In the genomic region with DNA sequence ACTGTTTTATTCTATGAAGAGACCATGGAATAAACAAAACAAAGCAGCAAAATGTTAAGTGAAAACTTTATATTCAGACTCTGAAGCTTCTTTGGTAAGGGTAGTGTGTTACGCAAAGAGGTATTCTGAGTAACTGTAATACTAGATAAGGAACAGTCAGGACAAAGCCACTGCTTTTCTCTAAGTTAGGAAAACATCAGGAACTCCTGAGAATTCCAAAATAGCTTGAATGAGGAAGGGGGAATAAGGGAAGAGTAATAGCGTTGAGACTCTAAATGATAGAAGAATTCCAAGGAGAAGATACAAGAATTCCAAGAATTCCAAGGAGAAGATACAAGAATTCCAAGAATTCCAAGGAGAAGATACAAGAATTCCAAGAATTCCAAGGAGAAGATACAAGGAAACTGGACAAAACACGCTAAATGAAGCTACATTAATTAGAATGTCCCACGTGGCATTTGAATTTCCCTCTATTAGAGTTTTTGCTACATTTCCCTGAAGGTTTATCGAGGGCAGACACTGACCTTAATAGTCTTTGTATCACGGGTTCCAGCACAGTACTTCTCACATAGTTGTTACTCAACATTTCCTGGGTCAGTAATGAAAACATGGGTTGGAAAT, we compare ENCODE assay signal across 1 cellular context.
TF ChIP-seq lines count a peak whose summit lies in the region.

No MANE protein-coding gene starts in this region.

TF ChIP-seq in WTC11, 78 proteins besides CTCF, POLR2A, EP300 and RAD21 (continued from another document):
- TF ChIP-seq, protein P1, sequence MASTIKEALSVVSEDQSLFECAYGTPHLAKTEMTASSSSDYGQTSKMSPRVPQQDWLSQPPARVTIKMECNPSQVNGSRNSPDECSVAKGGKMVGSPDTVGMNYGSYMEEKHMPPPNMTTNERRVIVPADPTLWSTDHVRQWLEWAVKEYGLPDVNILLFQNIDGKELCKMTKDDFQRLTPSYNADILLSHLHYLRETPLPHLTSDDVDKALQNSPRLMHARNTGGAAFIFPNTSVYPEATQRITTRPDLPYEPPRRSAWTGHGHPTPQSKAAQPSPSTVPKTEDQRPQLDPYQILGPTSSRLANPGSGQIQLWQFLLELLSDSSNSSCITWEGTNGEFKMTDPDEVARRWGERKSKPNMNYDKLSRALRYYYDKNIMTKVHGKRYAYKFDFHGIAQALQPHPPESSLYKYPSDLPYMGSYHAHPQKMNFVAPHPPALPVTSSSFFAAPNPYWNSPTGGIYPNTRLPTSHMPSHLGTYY (CRISPR knock-in tag; IDR thresholded peaks at IDR 0.05) = peak; percentile 56; the same call in 1 of the 2 replicates
- TF ChIP-seq GRHL2 (CRISPR knock-in tag; IDR thresholded peaks at IDR 0.05; ENCODE audit: insufficient replicate concordance, severe bottlenecking) = no peak
